In genomic region chr20:10463622-10464021, GRCh38 we compare ENCODE assay signal across 20 cellular contexts. TPM values are rescaled to one million over a fixed set of nuclear protein-coding genes. Genes with fewer than 3 reads are reported as not detected.
DNase-seq lines count a peak whose midpoint lies in the region; ATAC-seq, FAIRE-seq and TF ChIP-seq lines count a peak whose summit lies in the region.
"Had no signal": no experiment of that assay in that cellular context is flagged by ENCODE, and none has a peak within 500 bp of the region (broad histone marks: within the 10 kb centered on the region; RNA-seq: fewer than 3 reads in every experiment).

No MANE protein-coding gene starts in this region.

- WGBS in smooth muscle cell (ENCODE audit: low lambda C conversion rate), result 98% methylated on average over 2 of the region's 2 CpGs

- no peaks in the 10 kb centered on the region for H4K20me1 ChIP-seq in smooth muscle cell (ENCODE audit: low read depth)

- H3K27ac Mint-ChIP-seq in natural killer cell treated with Interleukin-12 subunit alpha and Interleukin-12 subunit beta and Interleukin-15 and Interleukin-18, amount 100 ng/mL, for 72 hours, result peak overlapping the region; percentile 16 to 43
- H3K27ac Mint-ChIP-seq in natural killer cell, result no peak overlapping the region

- peaks cover 15% of the 10 kb centered on the region for H3F3A ChIP-seq in smooth muscle cell (ENCODE audit: low read depth)

- H3K9me3 Mint-ChIP-seq in natural killer cell treated with Interleukin-12 subunit alpha and Interleukin-12 subunit beta and Interleukin-15 and Interleukin-18, amount 100 ng/mL, for 72 hours, result peaks cover 3% of the 10 kb centered on the region
- H3K9me3 Mint-ChIP-seq in natural killer cell, result no peaks in the 10 kb centered on the region

- no peak overlapping the region for H3K27ac ChIP-seq in smooth muscle cell (ENCODE audit: low read depth)
- H3K27ac ChIP-seq: SK-N-MC had no signal

- H3K4me2 ChIP-seq in smooth muscle cell, result no peak overlapping the region

- no peak for DNase-seq in natural killer cell treated with Interleukin-12 subunit alpha and Interleukin-12 subunit beta and Interleukin-15 and Interleukin-18, amount 100 ng/mL, for 72 hours (ENCODE audit: low spot score)
- DNase-seq in natural killer cell (no peak), OCI-M1 (lab: John Stamatoyannopoulos, UW) (peak; percentile 79), epithelial cell of esophagus (ENCODE audit: low read depth) (peak; percentile 69), smooth muscle cell (lab: John Stamatoyannopoulos, UW; ENCODE audit: unreplicated experiment) (no peak), omental fat pad (ENCODE audit: low spot score) (no peak), T-helper 2 cell (no peak), RCC 7860 (ENCODE audit: low spot score) (no peak)
- DNase-seq: DMS79 treated with DMSO at 0.1 percent for 48 hours, GDM1, Kasumi-1, NCI-H1048, NCI-H146, NCI-H2107, NCI-H345, NCI-H526 treated with DMSO at 0.1 percent for 48 hours had no signal

- H3K9me3 ChIP-seq in smooth muscle cell (replicated peaks; ENCODE audit: low read depth), result no peaks in the 10 kb centered on the region

- H3K36me3 Mint-ChIP-seq in natural killer cell treated with Interleukin-12 subunit alpha and Interleukin-12 subunit beta and Interleukin-15 and Interleukin-18, amount 100 ng/mL, for 72 hours, result peaks cover 21% of the 10 kb centered on the region
- no peaks in the 10 kb centered on the region for H3K36me3 Mint-ChIP-seq in natural killer cell

- H3K9ac ChIP-seq in smooth muscle cell (ENCODE audit: low read depth), result no peak overlapping the region

- intact Hi-C loops in natural killer cell (cut with micrococcal nuclease), result no loop called here

- no peaks in the 10 kb centered on the region for H3K36me3 ChIP-seq in smooth muscle cell (ENCODE audit: low read depth)

- peaks cover 5% of the 10 kb centered on the region for H3K79me2 ChIP-seq in smooth muscle cell (ENCODE audit: low read depth)

- H3K4me3 Mint-ChIP-seq in natural killer cell treated with Interleukin-12 subunit alpha and Interleukin-12 subunit beta and Interleukin-15 and Interleukin-18, amount 100 ng/mL, for 72 hours, result no peak overlapping the region
- H3K4me3 Mint-ChIP-seq in natural killer cell, result no peak overlapping the region
- H3K4me3 Mint-ChIP-seq: CD14-positive monocyte had no signal

- H2AFZ ChIP-seq in smooth muscle cell (ENCODE audit: low read depth), result no peak overlapping the region

- peaks cover 40% of the 10 kb centered on the region for H3K4me1 ChIP-seq in smooth muscle cell (ENCODE audit: low read depth)

- ATAC-seq in natural killer cell treated with Interleukin-12 subunit alpha and Interleukin-12 subunit beta and Interleukin-15 and Interleukin-18, amount 100 ng/mL, for 72 hours, result no peak
- ATAC-seq in natural killer cell (no peak), omental fat pad (ENCODE audit: low FRiP score) (no peak)

- H3K4me1 Mint-ChIP-seq in natural killer cell treated with Interleukin-12 subunit alpha and Interleukin-12 subunit beta and Interleukin-15 and Interleukin-18, amount 100 ng/mL, for 72 hours (ENCODE audit: low read depth in 2 of 2), result peaks cover 12 to 13% of the 10 kb centered on the region in 2 donors
- peaks cover 0 to 11% of the 10 kb centered on the region in 2 donors for H3K4me1 Mint-ChIP-seq in natural killer cell

- TF ChIP-seq CTCF in natural killer cell (IDR thresholded peaks at IDR 0.05), result no peak
- no peak for TF ChIP-seq CTCF in epithelial cell of esophagus (IDR thresholded peaks at IDR 0.05; ENCODE audit: insufficient read depth, low read depth, low read length, missing control alignments)
- TF ChIP-seq CTCF in smooth muscle cell (IDR thresholded peaks at IDR 0.05; ENCODE audit: borderline replicate concordance, insufficient read depth, poor library complexity, severe bottlenecking), result no peak
- no peak for TF ChIP-seq CTCF in omental fat pad (IDR thresholded peaks at IDR 0.05)

- H3K4me3 ChIP-seq in epithelial cell of esophagus (ENCODE audit: low read length) (no peak overlapping the region), smooth muscle cell (no peak overlapping the region)
- H3K4me3 ChIP-seq: SK-N-MC had no signal

- no peaks in the 10 kb centered on the region for H3K27me3 ChIP-seq in smooth muscle cell (ENCODE audit: low read depth)

- FAIRE-seq in RCC 7860 (lab: Jason Lieb, UNC), result no peak
- FAIRE-seq: A204.1, GM19239 had no signal

- H3K27me3 Mint-ChIP-seq in natural killer cell treated with Interleukin-12 subunit alpha and Interleukin-12 subunit beta and Interleukin-15 and Interleukin-18, amount 100 ng/mL, for 72 hours, result no peaks in the 10 kb centered on the region
- H3K27me3 Mint-ChIP-seq in natural killer cell (ENCODE audit: low read depth in 2 of 2), result no peaks in the 10 kb centered on the region

RNA-seq across cellular contexts. Expression of gene SLX4IP, which starts 28.5 kb away (rescaled TPM):
- 1 to 10 TPM; 3.2 to 4.9 TPM for total RNA-seq in natural killer cell treated with Interleukin-12 subunit alpha and Interleukin-12 subunit beta and Interleukin-15 and Interleukin-18, amount 100 ng/mL, for 72 hours
- total RNA-seq in natural killer cell, result 1 to 10 TPM; 2.9 to 5.5 (median 5.2) TPM
- total RNA-seq in smooth muscle cell, result 4.6 and 6.2 TPM in 2 replicates
- polyA plus RNA-seq in smooth muscle cell, result 1.2 and 3.7 TPM in 2 replicates
- 1 to 10 TPM; 2.0 to 3.4 (median 3.3) TPM for total RNA-seq in omental fat pad

RNA-seq across cellular contexts. Expression of gene MKKS, which starts 29.6 kb away (rescaled TPM):
- total RNA-seq in natural killer cell treated with Interleukin-12 subunit alpha and Interleukin-12 subunit beta and Interleukin-15 and Interleukin-18, amount 100 ng/mL, for 72 hours, result 1 to 10 TPM; 5.6 to 5.7 TPM
- total RNA-seq in natural killer cell (1 to 10 TPM; 3.5 to 6.2 (median 3.6) TPM), smooth muscle cell (13.7 and 15.6 TPM in 2 replicates), omental fat pad (10 to 100 TPM in 3 of 4 donors, 1 to 10 TPM in 1; 7.7 to 25.5 (median 12.5) TPM)
- 12.8 and 19.8 TPM in 2 replicates for polyA plus RNA-seq in smooth muscle cell

Comparison
In these comparisons a context has a peak if more than half of its experiments do, and no peak if none do; other contexts are left out.
1. H3K27ac Mint-ChIP-seq: peak in natural killer cell treated with Interleukin-12 subunit alpha and Interleukin-12 subunit beta and Interleukin-15 and Interleukin-18, amount 100 ng/mL, for 72 hours (2 of 2); none in natural killer cell (0 of 2).
2. DNase-seq: peak in OCI-M1 (single experiment) and epithelial cell of esophagus (single experiment); none in natural killer cell treated with Interleukin-12 subunit alpha and Interleukin-12 subunit beta and Interleukin-15 and Interleukin-18, amount 100 ng/mL, for 72 hours (single experiment), natural killer cell (single experiment), smooth muscle cell (single experiment), omental fat pad (single experiment), T-helper 2 cell (0 of 5) and RCC 7860 (single experiment).